13 cellular contexts compared by ENCODE assay signal in the genomic region with DNA sequence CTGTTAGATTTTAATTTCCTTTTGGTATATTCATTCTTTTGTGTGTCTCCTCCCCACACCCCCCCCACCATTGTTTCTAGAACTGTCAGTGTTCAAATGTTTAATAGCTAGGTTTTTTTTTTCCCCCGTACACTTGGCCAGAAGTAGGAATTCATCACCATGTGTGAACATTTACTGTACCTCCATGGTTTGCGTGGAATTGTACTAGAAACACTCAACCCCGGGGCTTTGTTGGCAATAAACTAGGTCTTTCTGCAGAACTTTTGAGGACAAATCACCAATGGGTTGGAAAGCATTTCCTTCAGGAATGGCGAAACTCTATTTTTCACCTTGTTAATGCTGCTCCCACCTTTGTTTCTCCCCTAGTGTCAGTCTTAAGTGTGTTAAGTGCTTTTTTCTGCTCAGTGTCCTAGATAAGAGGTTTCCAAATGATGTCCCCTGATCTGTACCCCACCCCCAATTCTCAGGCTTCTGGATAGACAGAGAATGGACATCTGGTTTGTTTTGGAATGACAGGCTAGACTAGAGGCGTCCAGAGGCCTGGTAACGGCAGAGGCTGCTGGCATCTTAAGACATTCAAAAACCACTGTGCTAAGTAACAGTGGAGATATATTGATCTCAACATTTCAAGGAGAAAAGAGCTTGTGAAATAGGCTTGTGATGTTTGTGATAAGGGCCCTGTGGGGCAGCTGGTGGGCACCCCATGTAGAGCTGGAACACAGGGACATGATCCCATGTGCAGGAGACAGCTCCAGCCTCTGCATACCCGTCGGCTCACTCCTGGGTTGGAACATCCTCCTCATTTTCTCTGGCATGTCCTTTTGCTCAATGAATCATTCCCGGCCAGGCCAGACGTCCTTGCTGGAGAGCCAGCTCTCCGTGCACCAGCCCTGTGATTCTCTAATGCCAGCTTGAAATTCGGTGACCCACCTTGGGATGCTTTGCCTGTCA.
DNase-seq lines count a peak whose midpoint lies in the region; ATAC-seq and TF ChIP-seq lines count a peak whose summit lies in the region.
"Had no signal": no experiment of that assay in that cellular context is flagged by ENCODE, and none has a peak within 500 bp of the region (broad histone marks: within the 10 kb centered on the region; RNA-seq: fewer than 3 reads in every experiment).

No MANE protein-coding gene starts in this region.

- H3K9me2 ChIP-seq in MM.1S (replicated peaks; ENCODE audit: insufficient read depth, low read length): no peaks in the 10 kb centered on the region

- H3K36me3 ChIP-seq in rectal smooth muscle tissue (ENCODE audit: control insufficient read depth, insufficient read depth, low read length) (no peaks in the 10 kb centered on the region), MM.1S (replicated peaks; ENCODE audit: insufficient read depth, low read length) (no peaks in the 10 kb centered on the region)

- POLR2A ChIA-PET in WTC11 (lab: Charles Lee): no interaction called here

- H3K4me2 ChIP-seq in MM.1S (ENCODE audit: low read depth, low read length): no peak overlapping the region

- H3K36me3 Mint-ChIP-seq in WTC11: no peaks in the 10 kb centered on the region
- peaks cover 0 to 3% (median 0%) of the 10 kb centered on the region in 3 donors for H3K36me3 Mint-ChIP-seq in immature natural killer cell

- H3K9me3 Mint-ChIP-seq in WTC11: no peaks in the 10 kb centered on the region
- no peaks in the 10 kb centered on the region for H3K9me3 Mint-ChIP-seq in immature natural killer cell
- H3K9me3 Mint-ChIP-seq: stimulated activated naive CD8-positive, alpha-beta T cell treated with anti-CD3 and anti-CD28 coated beads, Interleukin-15, Interleukin-2, amounts not matched to agents 100 ng/mL and 50 ng/mL, for 24 hours had no signal

- CTCF ChIA-PET in WTC11 (lab: Charles Lee): interaction anchor here (0.6 to 2.9 kb wide), 3 partner anchors 22 to 196 kb away, joined by 3 to 9 read pairs (median 9); no protein-coding TSS in a partner anchor

- H4K20me1 ChIP-seq in MM.1S (ENCODE audit: insufficient read depth, low read length): no peaks in the 10 kb centered on the region

- ATAC-seq in WTC11 (no peak), GM19035 (IDR thresholded peaks at IDR 0.05; ENCODE audit: unreplicated experiment) (no peak)

- TF ChIP-seq CTCF in WTC11 (IDR thresholded peaks at IDR 0.05) (no peak), MM.1S (IDR thresholded peaks at IDR 0.05; ENCODE audit: low read length) (no peak)

- no peak overlapping the region for H2AFZ ChIP-seq in MM.1S (ENCODE audit: low read length)

- H3K4me1 Mint-ChIP-seq in WTC11 (peaks cover 96% of the 10 kb centered on the region), immature natural killer cell (peaks cover 93 to 94% of the 10 kb centered on the region in 2 donors)

- H3K4me1 ChIP-seq in rectal smooth muscle tissue (ENCODE audit: control insufficient read depth, insufficient read depth, low read length) (peaks cover 48% of the 10 kb centered on the region), MM.1S (ENCODE audit: low read length) (peaks cover 4% of the 10 kb centered on the region)

- H3K27ac Mint-ChIP-seq in WTC11 (peak overlapping the region; percentile 43; the same call in 1 of the 2 replicates), immature natural killer cell (peak overlapping the region in 3 of 6 donors; percentile 19 to 58 (median 34))
- H3K27ac Mint-ChIP-seq: stimulated activated naive CD8-positive, alpha-beta T cell treated with anti-CD3 and anti-CD28 coated beads, Interleukin-15, Interleukin-2, amounts not matched to agents 100 ng/mL and 50 ng/mL, for 24 hours had no signal

- no peaks in the 10 kb centered on the region for H3K9me3 ChIP-seq in MM.1S (replicated peaks; ENCODE audit: insufficient read depth, low read length)

- H3F3A ChIP-seq in MM.1S (ENCODE audit: insufficient read depth, low read length): 0 out of 2 replicates have a peak, but pooled peaks cover 2% of the 10 kb centered on the region

- no peak overlapping the region for H3K4me3 Mint-ChIP-seq in WTC11
- no peak overlapping the region for H3K4me3 Mint-ChIP-seq in immature natural killer cell
- H3K4me3 Mint-ChIP-seq: stimulated activated naive CD8-positive, alpha-beta T cell treated with anti-CD3 and anti-CD28 coated beads, Interleukin-15, Interleukin-2, amounts not matched to agents 100 ng/mL and 50 ng/mL, for 24 hours had no signal

- H3K9ac ChIP-seq in rectal smooth muscle tissue (ENCODE audit: low read length) (no peak overlapping the region), MM.1S (ENCODE audit: low read length) (no peak overlapping the region)

- H3K27ac ChIP-seq in rectal smooth muscle tissue (ENCODE audit: low read depth, low read length) (peak overlapping the region; percentile 58), MM.1S (ENCODE audit: low read length) (no peak overlapping the region)

- DNase-seq in GM03348 (ENCODE audit: low spot score) (peak; percentile 71), WTC11 (ENCODE audit: low spot score) (no peak), glomerular visceral epithelial cell (ENCODE audit: extremely low spot score) (peak; percentile 74), immature natural killer cell (no peak), GOT3 (lab: John Stamatoyannopoulos, UW) (no peak), MM.1S (no peak)
- DNase-seq: activated CD4-positive, alpha-beta T cell treated with anti-CD3 and anti-CD28 coated beads, Interleukin-2, amount 50 U/mL, for 4 hours; Kasumi-1; OCI-M1 had no signal

- no peak overlapping the region for H3K4me3 ChIP-seq in rectal smooth muscle tissue (ENCODE audit: low read length)
- no peak overlapping the region for H3K4me3 ChIP-seq in MM.1S (ENCODE audit: low read length)
- H3K4me3 ChIP-seq: skin epidermis had no signal

- H3K27me3 ChIP-seq in rectal smooth muscle tissue (ENCODE audit: control insufficient read depth, insufficient read depth, low read length): no peaks in the 10 kb centered on the region
- H3K27me3 ChIP-seq in MM.1S (replicated peaks; ENCODE audit: insufficient read depth, low read length): no peaks in the 10 kb centered on the region

- H3K79me2 ChIP-seq in MM.1S (ENCODE audit: low read length): peaks cover 46% of the 10 kb centered on the region

- H3K27me3 Mint-ChIP-seq in WTC11 (ENCODE audit: low read depth): no peaks in the 10 kb centered on the region; the same call in 1 of the 2 replicates
- H3K27me3 Mint-ChIP-seq in immature natural killer cell (ENCODE audit: low read depth in 3 of 3): peaks cover 0 to 3% (median 1%) of the 10 kb centered on the region in 3 donors
- H3K27me3 Mint-ChIP-seq: stimulated activated naive CD8-positive, alpha-beta T cell treated with anti-CD3 and anti-CD28 coated beads, Interleukin-15, Interleukin-2, amounts not matched to agents 100 ng/mL and 50 ng/mL, for 24 hours had no signal

TF ChIP-seq in WTC11, 78 proteins besides CTCF, POLR2A, EP300 and RAD21 (continues in another document):
- TF ChIP-seq, protein P1, sequence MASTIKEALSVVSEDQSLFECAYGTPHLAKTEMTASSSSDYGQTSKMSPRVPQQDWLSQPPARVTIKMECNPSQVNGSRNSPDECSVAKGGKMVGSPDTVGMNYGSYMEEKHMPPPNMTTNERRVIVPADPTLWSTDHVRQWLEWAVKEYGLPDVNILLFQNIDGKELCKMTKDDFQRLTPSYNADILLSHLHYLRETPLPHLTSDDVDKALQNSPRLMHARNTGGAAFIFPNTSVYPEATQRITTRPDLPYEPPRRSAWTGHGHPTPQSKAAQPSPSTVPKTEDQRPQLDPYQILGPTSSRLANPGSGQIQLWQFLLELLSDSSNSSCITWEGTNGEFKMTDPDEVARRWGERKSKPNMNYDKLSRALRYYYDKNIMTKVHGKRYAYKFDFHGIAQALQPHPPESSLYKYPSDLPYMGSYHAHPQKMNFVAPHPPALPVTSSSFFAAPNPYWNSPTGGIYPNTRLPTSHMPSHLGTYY (CRISPR knock-in tag; IDR thresholded peaks at IDR 0.05): no peak
- TF ChIP-seq, protein P2, sequence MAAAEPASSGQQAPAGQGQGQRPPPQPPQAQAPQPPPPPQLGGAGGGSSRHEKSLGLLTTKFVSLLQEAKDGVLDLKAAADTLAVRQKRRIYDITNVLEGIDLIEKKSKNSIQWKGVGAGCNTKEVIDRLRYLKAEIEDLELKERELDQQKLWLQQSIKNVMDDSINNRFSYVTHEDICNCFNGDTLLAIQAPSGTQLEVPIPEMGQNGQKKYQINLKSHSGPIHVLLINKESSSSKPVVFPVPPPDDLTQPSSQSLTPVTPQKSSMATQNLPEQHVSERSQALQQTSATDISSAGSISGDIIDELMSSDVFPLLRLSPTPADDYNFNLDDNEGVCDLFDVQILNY (CRISPR knock-in tag; IDR thresholded peaks at IDR 0.05): no peak
- TF ChIP-seq, protein P3, sequence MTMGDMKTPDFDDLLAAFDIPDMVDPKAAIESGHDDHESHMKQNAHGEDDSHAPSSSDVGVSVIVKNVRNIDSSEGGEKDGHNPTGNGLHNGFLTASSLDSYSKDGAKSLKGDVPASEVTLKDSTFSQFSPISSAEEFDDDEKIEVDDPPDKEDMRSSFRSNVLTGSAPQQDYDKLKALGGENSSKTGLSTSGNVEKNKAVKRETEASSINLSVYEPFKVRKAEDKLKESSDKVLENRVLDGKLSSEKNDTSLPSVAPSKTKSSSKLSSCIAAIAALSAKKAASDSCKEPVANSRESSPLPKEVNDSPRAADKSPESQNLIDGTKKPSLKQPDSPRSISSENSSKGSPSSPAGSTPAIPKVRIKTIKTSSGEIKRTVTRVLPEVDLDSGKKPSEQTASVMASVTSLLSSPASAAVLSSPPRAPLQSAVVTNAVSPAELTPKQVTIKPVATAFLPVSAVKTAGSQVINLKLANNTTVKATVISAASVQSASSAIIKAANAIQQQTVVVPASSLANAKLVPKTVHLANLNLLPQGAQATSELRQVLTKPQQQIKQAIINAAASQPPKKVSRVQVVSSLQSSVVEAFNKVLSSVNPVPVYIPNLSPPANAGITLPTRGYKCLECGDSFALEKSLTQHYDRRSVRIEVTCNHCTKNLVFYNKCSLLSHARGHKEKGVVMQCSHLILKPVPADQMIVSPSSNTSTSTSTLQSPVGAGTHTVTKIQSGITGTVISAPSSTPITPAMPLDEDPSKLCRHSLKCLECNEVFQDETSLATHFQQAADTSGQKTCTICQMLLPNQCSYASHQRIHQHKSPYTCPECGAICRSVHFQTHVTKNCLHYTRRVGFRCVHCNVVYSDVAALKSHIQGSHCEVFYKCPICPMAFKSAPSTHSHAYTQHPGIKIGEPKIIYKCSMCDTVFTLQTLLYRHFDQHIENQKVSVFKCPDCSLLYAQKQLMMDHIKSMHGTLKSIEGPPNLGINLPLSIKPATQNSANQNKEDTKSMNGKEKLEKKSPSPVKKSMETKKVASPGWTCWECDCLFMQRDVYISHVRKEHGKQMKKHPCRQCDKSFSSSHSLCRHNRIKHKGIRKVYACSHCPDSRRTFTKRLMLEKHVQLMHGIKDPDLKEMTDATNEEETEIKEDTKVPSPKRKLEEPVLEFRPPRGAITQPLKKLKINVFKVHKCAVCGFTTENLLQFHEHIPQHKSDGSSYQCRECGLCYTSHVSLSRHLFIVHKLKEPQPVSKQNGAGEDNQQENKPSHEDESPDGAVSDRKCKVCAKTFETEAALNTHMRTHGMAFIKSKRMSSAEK (CRISPR knock-in tag; IDR thresholded peaks at IDR 0.05; ENCODE audit: borderline replicate concordance): no peak
- TF ChIP-seq SP1 (CRISPR knock-in tag; conservative IDR thresholded peaks at IDR 0.05) (no peak), ZNF138 (CRISPR knock-in tag; conservative IDR thresholded peaks at IDR 0.05) (no peak)

Comparison
In these comparisons a context has a peak if more than half of its experiments do, and no peak if none do; other contexts are left out.
1. DNase-seq: peak in GM03348 (single experiment) and glomerular visceral epithelial cell (single experiment); none in WTC11 (single experiment), immature natural killer cell (0 of 3), GOT3 (single experiment) and MM.1S (single experiment).